In genomic region chr6:158630944-158631616, GRCh38 we compare ENCODE assay signal across 10 cellular contexts. TPM values are rescaled to one million over a fixed set of nuclear protein-coding genes. Genes with fewer than 3 reads are reported as not detected.
DNase-seq lines count a peak whose midpoint lies in the region; ATAC-seq, FAIRE-seq and TF ChIP-seq lines count a peak whose summit lies in the region.
"Had no signal": no experiment of that assay in that cellular context is flagged by ENCODE, and none has a peak within 500 bp of the region (broad histone marks: within the 10 kb centered on the region; RNA-seq: fewer than 3 reads in every experiment).

No MANE protein-coding gene starts in this region.

- no peak for FAIRE-seq in GM19239 (lab: Jason Lieb, UNC)
- FAIRE-seq: pancreas had no signal

- H3K36me3 ChIP-seq in duodenal mucosa (ENCODE audit: control insufficient read depth in 1 of 2, insufficient read depth in 2 of 2, low read length in 2 of 2) (peaks cover 23 to 48% of the 10 kb centered on the region in 2 donors), upper lobe of right lung (peaks cover 64% of the 10 kb centered on the region)

- H3K4me3 ChIP-seq in duodenal mucosa (ENCODE audit: low read depth in 1 of 2, low read length in 2 of 2) (peak overlapping the region; percentile 11 to 29), upper lobe of right lung (no peak overlapping the region)
- H3K4me3 ChIP-seq: BLaER1 treated with 17β-estradiol and CSF1 and Interleukin-3, amounts not matched to agents 10 nM and 100 nM; pancreas had no signal

- peaks cover 36% of the 10 kb centered on the region for H3K4me1 Mint-ChIP-seq in activated T-cell treated with anti-CD3 and anti-CD28 coated beads, Interleukin-2, amount 50 U/mL, for 4 hours (ENCODE audit: low read depth)
- H3K4me1 Mint-ChIP-seq in mesothelial cell of epicardium, result peaks cover 37% of the 10 kb centered on the region

- H3K27ac ChIP-seq in duodenal mucosa (ENCODE audit: low read depth, low read length) (peak overlapping the region; percentile 63), upper lobe of right lung (peak overlapping the region; percentile 48)

- H3K9me3 ChIP-seq in duodenal mucosa (ENCODE audit: control insufficient read depth in 1 of 2, low read length in 2 of 2) (no peaks in the 10 kb centered on the region), upper lobe of right lung (no peaks in the 10 kb centered on the region)
- H3K9me3 ChIP-seq: BLaER1 treated with 17β-estradiol and CSF1 and Interleukin-3, amounts not matched to agents 10 nM and 100 nM; pancreas had no signal

- H3K4me3 Mint-ChIP-seq in activated T-cell treated with anti-CD3 and anti-CD28 coated beads, Interleukin-2, amount 50 U/mL, for 4 hours, result no peak overlapping the region
- no peak overlapping the region for H3K4me3 Mint-ChIP-seq in mesothelial cell of epicardium

- ATAC-seq in activated T-cell treated with anti-CD3 and anti-CD28 coated beads, Interleukin-2, amount 50 U/mL, for 4 hours, result no peak
- peak; percentile 39 for ATAC-seq in upper lobe of right lung

- H3K27me3 ChIP-seq in duodenal mucosa (ENCODE audit: control insufficient read depth in 1 of 2, insufficient read depth in 2 of 2, low read length in 2 of 2) (no peaks in the 10 kb centered on the region), upper lobe of right lung (no peaks in the 10 kb centered on the region)
- H3K27me3 ChIP-seq: BLaER1 treated with 17β-estradiol and CSF1 and Interleukin-3, amounts not matched to agents 10 nM and 100 nM; pancreas had no signal

- peak overlapping the region in 1 of 2 donors; percentile 12 for H3K9ac ChIP-seq in duodenal mucosa (ENCODE audit: low read depth in 1 of 2, low read length in 2 of 2)

- H3K9me3 Mint-ChIP-seq in activated T-cell treated with anti-CD3 and anti-CD28 coated beads, Interleukin-2, amount 50 U/mL, for 4 hours, result no peaks in the 10 kb centered on the region
- H3K9me3 Mint-ChIP-seq in mesothelial cell of epicardium, result no peaks in the 10 kb centered on the region

- no peaks in the 10 kb centered on the region for H3K27me3 Mint-ChIP-seq in activated T-cell treated with anti-CD3 and anti-CD28 coated beads, Interleukin-2, amount 50 U/mL, for 4 hours (ENCODE audit: low read depth)
- no peaks in the 10 kb centered on the region for H3K27me3 Mint-ChIP-seq in mesothelial cell of epicardium (ENCODE audit: low read depth)

- peaks cover 53% of the 10 kb centered on the region for H3K36me3 Mint-ChIP-seq in activated T-cell treated with anti-CD3 and anti-CD28 coated beads, Interleukin-2, amount 50 U/mL, for 4 hours (ENCODE audit: insufficient read depth)
- peaks cover 32% of the 10 kb centered on the region for H3K36me3 Mint-ChIP-seq in mesothelial cell of epicardium

- DNase-seq in activated T-cell treated with anti-CD3 and anti-CD28 coated beads, Interleukin-2, amount 50 U/mL, for 1 hour, result peak; percentile 19
- DNase-seq in activated T-cell treated with anti-CD3 and anti-CD28 coated beads, Interleukin-2, amount 50 U/mL, for 4 hours, result no peak
- no peak for DNase-seq in mesothelial cell of epicardium (ENCODE audit: low spot score in 2 of 2, unreplicated experiment in 2 of 2)
- peak; percentile 71 for DNase-seq in upper lobe of right lung
- DNase-seq in GM19239 (ENCODE audit: insufficient read length, low spot score), result no peak
- no peak for DNase-seq in stimulated activated CD4-positive, alpha-beta T cell treated with anti-CD3 and anti-CD28 coated beads, Interleukin-2, amount 100 ng/mL, for 48 hours
- no peak for DNase-seq in SKM-1 treated with dmso at 0.1 percent for 144 hours (lab: John Stamatoyannopoulos, UW; ENCODE audit: unreplicated experiment)

- intact Hi-C loops in upper lobe of right lung (cut with DNase I), result no loop called here

- peak overlapping the region; percentile 88 for H3K27ac Mint-ChIP-seq in mesothelial cell of epicardium

- no peak for TF ChIP-seq CTCF in mesothelial cell of epicardium (IDR thresholded peaks at IDR 0.05; ENCODE audit: unreplicated experiment)
- no peak for TF ChIP-seq CTCF in upper lobe of right lung (IDR thresholded peaks at IDR 0.05)

- H3K4me1 ChIP-seq in duodenal mucosa (ENCODE audit: control insufficient read depth in 1 of 2, insufficient read depth in 2 of 2, low read length in 2 of 2) (peaks cover 25 to 28% of the 10 kb centered on the region in 2 donors), upper lobe of right lung (peaks cover 19% of the 10 kb centered on the region)

RNA-seq across cellular contexts. Expression of gene DYNLT1, which starts 13.5 kb away (rescaled TPM):
- 10 to 100 TPM; 57.5 to 67.1 (median 64.9) TPM for total RNA-seq in activated T-cell treated with anti-CD3 and anti-CD28 coated beads, Interleukin-2, amount 50 U/mL, for 4 hours
- total RNA-seq in mesothelial cell of epicardium (142 to 148 TPM (median 145 TPM) in 3 replicates), upper lobe of right lung (104 TPM)

RNA-seq across cellular contexts. Expression of gene SYTL3, which starts 18.8 kb away (rescaled TPM):
- 10 to 100 TPM; 33.6 to 72.6 (median 38.5) TPM for total RNA-seq in activated T-cell treated with anti-CD3 and anti-CD28 coated beads, Interleukin-2, amount 50 U/mL, for 4 hours
- total RNA-seq in mesothelial cell of epicardium (5.4 to 6.1 TPM (median 5.5 TPM) in 3 replicates), upper lobe of right lung (8.7 TPM)

Comparison
In these comparisons a context has a peak if more than half of its experiments do, and no peak if none do; other contexts are left out.
1. DNase-seq: peak in activated T-cell treated with anti-CD3 and anti-CD28 coated beads, Interleukin-2, amount 50 U/mL, for 1 hour (single experiment) and upper lobe of right lung (single experiment); none in activated T-cell treated with anti-CD3 and anti-CD28 coated beads, Interleukin-2, amount 50 U/mL, for 4 hours (single experiment), mesothelial cell of epicardium (0 of 2), GM19239 (single experiment), stimulated activated CD4-positive, alpha-beta T cell treated with anti-CD3 and anti-CD28 coated beads, Interleukin-2, amount 100 ng/mL, for 48 hours (0 of 2) and SKM-1 treated with dmso at 0.1 percent for 144 hours (single experiment).